Comparison of ENCODE assay signal across 8 cellular contexts in the genomic region with DNA sequence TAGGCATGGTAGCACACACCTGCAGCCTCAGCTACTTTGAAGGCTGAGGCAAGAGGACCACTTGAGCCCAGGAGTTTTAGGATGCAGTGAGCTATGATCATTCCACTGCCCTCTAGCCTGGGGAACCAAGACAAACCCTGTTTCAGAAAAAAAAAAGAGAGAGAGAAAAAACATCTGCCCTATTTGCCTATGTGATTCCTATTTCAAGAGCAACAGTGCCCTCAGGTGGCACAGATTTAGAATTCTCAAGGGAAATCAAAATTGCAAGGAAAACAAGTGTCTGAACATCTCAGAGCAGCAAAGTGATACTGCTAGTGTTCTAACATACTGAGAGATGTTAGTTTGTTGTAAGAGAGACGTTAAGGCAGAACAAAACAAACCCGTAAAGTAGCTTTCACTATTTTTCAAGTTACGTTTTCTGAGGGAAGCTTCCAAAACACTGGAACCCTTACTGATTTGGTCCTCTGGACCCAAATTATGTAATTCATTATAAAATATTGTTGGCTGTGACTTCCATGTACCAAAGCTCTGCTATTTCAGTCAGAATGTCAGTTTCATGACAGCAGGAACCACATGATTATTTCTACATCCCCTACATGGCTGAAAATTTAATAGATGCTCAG. TPM values are rescaled to one million over a fixed set of nuclear protein-coding genes. Genes with fewer than 3 reads are reported as not detected.
DNase-seq lines count a peak whose midpoint lies in the region; ATAC-seq, FAIRE-seq and TF ChIP-seq lines count a peak whose summit lies in the region.

No MANE protein-coding gene starts in this region.

- H3K27me3 ChIP-seq in Peyer's patch (no peaks in the 10 kb centered on the region), keratinocyte (ENCODE audit: control insufficient read depth, extremely low read depth, insufficient read depth, low read length) (no peaks in the 10 kb centered on the region)

- no peak overlapping the region for H3K4me2 ChIP-seq in keratinocyte (ENCODE audit: control insufficient read depth, extremely low read depth, insufficient read depth, low read depth, low read length)

- no peaks in the 10 kb centered on the region for H3K27me3 Mint-ChIP-seq in activated T-cell treated with anti-CD3 and anti-CD28 coated beads, Interleukin-2, amount 50 U/mL, for 24 hours

- H3K9ac ChIP-seq in keratinocyte (ENCODE audit: control insufficient read depth, extremely low read depth, insufficient read depth, low read length) = no peak overlapping the region

- peak; percentile 85 for FAIRE-seq in keratinocyte (lab: Jason Lieb, UNC)

- H3K27ac ChIP-seq in Peyer's patch (no peak overlapping the region), keratinocyte (ENCODE audit: control insufficient read depth, insufficient read depth, low read length) (no peak overlapping the region)

- TF ChIP-seq CTCF in Peyer's patch (IDR thresholded peaks at IDR 0.05) = peak in 5 of 6 experiments; percentile 21 to 72 (median 62)
- peak in 2 of 3 experiments; percentile 53 to 69 for TF ChIP-seq CTCF in keratinocyte (optimal IDR thresholded peaks at IDR 0.05 in 1 of 3, IDR thresholded peaks at IDR 0.05 in 1 of 3, conservative IDR thresholded peaks at IDR 0.05 in 1 of 3; ENCODE audit: extremely low read depth in 1 of 3, insufficient read depth in 2 of 3, low read length in 3 of 3)

- H3K9me1 ChIP-seq in keratinocyte (ENCODE audit: control insufficient read depth, extremely low read depth, insufficient read depth, low read length) = no peaks in the 10 kb centered on the region

- H4K20me1 ChIP-seq in keratinocyte (ENCODE audit: control insufficient read depth, extremely low read depth, insufficient read depth, low read length) = no peaks in the 10 kb centered on the region

- peaks cover 0 to 50% (median 0%) of the 10 kb centered on the region in 3 donors for H3K36me3 ChIP-seq in Peyer's patch
- H3K36me3 ChIP-seq in keratinocyte (ENCODE audit: control insufficient read depth in 2 of 2, extremely low read depth in 1 of 2, insufficient read depth in 2 of 2, low read length in 2 of 2) = peaks cover 0 to 4% of the 10 kb centered on the region in 2 experiments

- TF ChIP-seq POLR2A in Peyer's patch (IDR thresholded peaks at IDR 0.05) = no peak

- dilution Hi-C loops in keratinocyte (cut with MboI; ENCODE audit: extremely low pct_ligation_motif_present, low sequenced_read_pairs) = no loop called here

- H3K9me3 Mint-ChIP-seq in activated T-cell treated with anti-CD3 and anti-CD28 coated beads, Interleukin-2, amount 50 U/mL, for 24 hours = no peaks in the 10 kb centered on the region

- H3K4me3 Mint-ChIP-seq in activated T-cell treated with anti-CD3 and anti-CD28 coated beads, Interleukin-2, amount 50 U/mL, for 24 hours = no peak overlapping the region

- peaks cover 16% of the 10 kb centered on the region for H3K4me1 Mint-ChIP-seq in activated T-cell treated with anti-CD3 and anti-CD28 coated beads, Interleukin-2, amount 50 U/mL, for 24 hours (ENCODE audit: low read depth)

- no peak overlapping the region for H3K4me3 ChIP-seq in Peyer's patch
- H3K4me3 ChIP-seq in keratinocyte (ENCODE audit: control insufficient read depth in 2 of 3, extremely low read depth in 1 of 3, insufficient read depth in 2 of 3, low read depth in 1 of 3, low read length in 3 of 3) = no peak overlapping the region

- H3K9me3 ChIP-seq in Peyer's patch (no peaks in the 10 kb centered on the region), keratinocyte (ENCODE audit: control insufficient read depth, low read depth, low read length) (no peaks in the 10 kb centered on the region)

- H3K79me2 ChIP-seq in keratinocyte (ENCODE audit: control insufficient read depth, insufficient read depth, low read length) = no peaks in the 10 kb centered on the region

- H3K36me3 Mint-ChIP-seq in activated T-cell treated with anti-CD3 and anti-CD28 coated beads, Interleukin-2, amount 50 U/mL, for 24 hours (ENCODE audit: low read depth) = peaks cover 36% of the 10 kb centered on the region

- H3K27ac Mint-ChIP-seq in activated T-cell treated with anti-CD3 and anti-CD28 coated beads, Interleukin-2, amount 50 U/mL, for 24 hours = no peak overlapping the region

- no peak overlapping the region for H2AFZ ChIP-seq in keratinocyte (ENCODE audit: control insufficient read depth, low read length)

- H3K4me1 ChIP-seq in Peyer's patch (peaks cover 0 to 5% (median 0%) of the 10 kb centered on the region in 4 donors), keratinocyte (ENCODE audit: control insufficient read depth, extremely low read depth, insufficient read depth, low read length) (no peaks in the 10 kb centered on the region)

- DNase-seq in activated T-cell treated with anti-CD3 and anti-CD28 coated beads for 1 hour (ENCODE audit: low read depth) (peak; percentile 8), KG1 (lab: John Stamatoyannopoulos, UW) (peak; percentile 26), Peyer's patch (peak in 2 of 3 donors; percentile 25 to 64), amniotic stem cell (lab: John Stamatoyannopoulos, UW) (peak; percentile 17), keratinocyte (ENCODE audit: low read depth, low spot score) (peak; percentile 13)
- DNase-seq in activated T-cell treated with anti-CD3 and anti-CD28 coated beads, Interleukin-2, amount 50 U/mL, for 24 hours = no peak
- peak; percentile 24 for DNase-seq in stimulated activated naive CD8-positive, alpha-beta T cell treated with anti-CD3 and anti-CD28 coated beads, Interleukin-15, Interleukin-2, amounts not matched to agents 100 U/mL and 50 U/mL, for 24 hours

- peak; percentile 72 for ATAC-seq in GM21786 (IDR thresholded peaks at IDR 0.05; ENCODE audit: unreplicated experiment)
- ATAC-seq in stimulated activated naive CD8-positive, alpha-beta T cell treated with anti-CD3 and anti-CD28 coated beads, Interleukin-15, Interleukin-2, amounts not matched to agents 100 U/mL and 50 U/mL, for 24 hours = peak; percentile 50

RNA-seq across cellular contexts. Expression of a gene that starts 7.9 kb away (rescaled TPM):
- total RNA-seq in Peyer's patch = 100 to 1,000 TPM in 3 of 4 donors, 10 to 100 TPM in 1; 65.2 to 128 (median 114) TPM
- 31.6 to 58.1 TPM (median 51.3 TPM) in 3 replicates for polyA plus RNA-seq in keratinocyte
- 17.1 TPM for polyA plus RNA-seq in keratinocyte (2011; ENCODE audit: low read depth)
- 26.6 and 41.6 TPM in 2 replicates for polyA plus RNA-seq in keratinocyte (2011; cell fraction: cytosol; rRNA removed)
- 61.5 and 67.4 TPM in 2 replicates for polyA plus RNA-seq in keratinocyte (2011; cell fraction: nucleus; rRNA removed)
- 24.1 and 24.7 TPM in 2 replicates for polyA plus RNA-seq in keratinocyte (2012; ENCODE audit: low replicate concordance)
- 2.9 to 13.8 TPM (median 13.2 TPM) in 3 replicates for polyA minus RNA-seq in keratinocyte
- 19.4 TPM for polyA minus RNA-seq in keratinocyte (2011; cell fraction: cytosol; rRNA and poly(A)+ RNA removed)
- polyA minus RNA-seq in keratinocyte (2011; cell fraction: nucleus; rRNA and poly(A)+ RNA removed) = 7.9 and 14.3 TPM in 2 replicates

RNA-seq across cellular contexts. Expression of a gene that starts 15.2 kb away (rescaled TPM):
- total RNA-seq in Peyer's patch = 10 to 100 TPM in 2 of 4 donors, 1 to 10 TPM in 2; 1.1 to 19.0 (median 7.8) TPM
- 10.8 to 14.6 TPM (median 14.0 TPM) in 3 replicates for polyA plus RNA-seq in keratinocyte
- polyA plus RNA-seq in keratinocyte (2011; ENCODE audit: low read depth) = 14.2 TPM
- 12.6 and 20.5 TPM in 2 replicates for polyA plus RNA-seq in keratinocyte (2011; cell fraction: cytosol; rRNA removed)
- 13.3 and 16.5 TPM in 2 replicates for polyA plus RNA-seq in keratinocyte (2011; cell fraction: nucleus; rRNA removed)
- 7.8 and 14.3 TPM in 2 replicates for polyA plus RNA-seq in keratinocyte (2012; ENCODE audit: low replicate concordance)
- 6.6 to 31.2 TPM (median 15.2 TPM) in 3 replicates for polyA minus RNA-seq in keratinocyte
- polyA minus RNA-seq in keratinocyte (2011; cell fraction: cytosol; rRNA and poly(A)+ RNA removed) = 14.0 TPM
- 13.1 and 21.8 TPM in 2 replicates for polyA minus RNA-seq in keratinocyte (2011; cell fraction: nucleus; rRNA and poly(A)+ RNA removed)
